Comparison of ENCODE assay signal across 8 cellular contexts in genomic region chrX:15973299-15973698, GRCh38.
A peak's percentile ranks its signal among the peaks of the same experiment; 100 is the strongest.
DNase-seq lines count a peak whose midpoint lies in the region; ATAC-seq and TF ChIP-seq lines count a peak whose summit lies in the region.

No MANE protein-coding gene starts in this region.

- in situ Hi-C loops in HAP-1 (cut with MboI; ENCODE audit: low sequenced_read_pairs): no loop called here

- POLR2A ChIA-PET in naive thymus-derived CD4-positive, alpha-beta T cell (lab: Charles Lee): no interaction called here

- no peaks in the 10 kb centered on the region for H3K27me3 ChIP-seq in HAP-1 (ENCODE audit: low read depth)
- H3K27me3 ChIP-seq in naive thymus-derived CD4-positive, alpha-beta T cell (ENCODE audit: control insufficient read depth in 2 of 2, insufficient read depth in 2 of 2, low read length in 2 of 2): no peaks in the 10 kb centered on the region

- no peaks in the 10 kb centered on the region for H3K36me3 Mint-ChIP-seq in naive thymus-derived CD4-positive, alpha-beta T cell

- no peak overlapping the region for H3K4me3 Mint-ChIP-seq in naive thymus-derived CD4-positive, alpha-beta T cell

- no peaks in the 10 kb centered on the region for H3K9me3 Mint-ChIP-seq in naive thymus-derived CD4-positive, alpha-beta T cell

- H3K4me1 Mint-ChIP-seq in naive thymus-derived CD4-positive, alpha-beta T cell: peaks cover 0 to 7% (median 0%) of the 10 kb centered on the region in 7 donors

- H3K9me3 ChIP-seq in HAP-1: no peaks in the 10 kb centered on the region
- no peaks in the 10 kb centered on the region for H3K9me3 ChIP-seq in naive thymus-derived CD4-positive, alpha-beta T cell (ENCODE audit: control insufficient read depth in 2 of 3, low read length in 3 of 3)

- H3K4me3 ChIP-seq in HAP-1 (no peak overlapping the region), epithelial cell of proximal tubule (ENCODE audit: low read depth, low read length) (no peak overlapping the region)
- H3K4me3 ChIP-seq in naive thymus-derived CD4-positive, alpha-beta T cell (ENCODE audit: low read length): no peak overlapping the region

- H3K27ac Mint-ChIP-seq in naive thymus-derived CD4-positive, alpha-beta T cell: no peak overlapping the region

- peak; percentile 54 for ATAC-seq in naive thymus-derived CD4-positive, alpha-beta T cell
- ATAC-seq in HG02938 (IDR thresholded peaks at IDR 0.05; ENCODE audit: unreplicated experiment) (no peak), HG03432 (IDR thresholded peaks at IDR 0.05; ENCODE audit: unreplicated experiment) (no peak)

- H3K4me1 ChIP-seq in HAP-1: no peaks in the 10 kb centered on the region; the same call in 1 of the 2 replicates
- no peaks in the 10 kb centered on the region for H3K4me1 ChIP-seq in naive thymus-derived CD4-positive, alpha-beta T cell (ENCODE audit: control insufficient read depth in 2 of 2, insufficient read depth in 2 of 2, low read length in 2 of 2)

- H3K36me3 ChIP-seq in HAP-1 (replicated peaks): no peaks in the 10 kb centered on the region
- H3K36me3 ChIP-seq in naive thymus-derived CD4-positive, alpha-beta T cell (ENCODE audit: control insufficient read depth in 2 of 3, insufficient read depth in 3 of 3, low read length in 3 of 3): no peaks in the 10 kb centered on the region

- intact Hi-C loops in naive thymus-derived CD4-positive, alpha-beta T cell (cut with micrococcal nuclease): loop anchor here (2.0 to 5.0 kb wide), 4 partner anchors 118 to 286 kb away; partner anchors contain the start of gene AP1S2 (in 1 of the 2)

- peaks cover 0 to 2% (median 0%) of the 10 kb centered on the region in 5 donors for H3K27me3 Mint-ChIP-seq in naive thymus-derived CD4-positive, alpha-beta T cell

- DNase-seq in NCI-H748 (lab: John Stamatoyannopoulos, UW; ENCODE audit: unreplicated experiment) (peak; percentile 0), NCI-H748 treated with DMSO at 0.1 percent for 48 hours (lab: John Stamatoyannopoulos, UW) (no peak), HAP-1 (ENCODE audit: low spot score in 2 of 2) (peak; percentile 8 to 53), RKO (ENCODE audit: low spot score) (peak; percentile 52), epithelial cell of proximal tubule (ENCODE audit: low read depth) (no peak)
- DNase-seq in naive thymus-derived CD4-positive, alpha-beta T cell: peak in 3 of 9 donors; percentile 1 to 14 (median 2)

- peak; percentile 65 for TF ChIP-seq CTCF in epithelial cell of proximal tubule (conservative IDR thresholded peaks at IDR 0.05; ENCODE audit: low read depth, low read length)

- CTCF ChIA-PET in naive thymus-derived CD4-positive, alpha-beta T cell (lab: Charles Lee): interaction anchor here (0.6 kb wide), 1 partner anchor 198 kb away, joined by 4 read pairs; no protein-coding TSS in a partner anchor

- no peak overlapping the region for H3K27ac ChIP-seq in naive thymus-derived CD4-positive, alpha-beta T cell (ENCODE audit: low read depth, low read length)

Comparison
In these comparisons a context has a peak if more than half of its experiments do, and no peak if none do; other contexts are left out.
1. DNase-seq: peak in NCI-H748 (single experiment), HAP-1 (2 of 2) and RKO (single experiment); none in NCI-H748 treated with DMSO at 0.1 percent for 48 hours (single experiment) and epithelial cell of proximal tubule (single experiment).